ENCODE assay signal across 37 cellular contexts in genomic region chr12:116843085-116843484, GRCh38. TPM values are rescaled to one million over a fixed set of nuclear protein-coding genes. Genes with fewer than 3 reads are reported as not detected.
"Had no signal": no experiment of that assay in that cellular context is flagged by ENCODE, and none has a peak within 500 bp of the region (broad histone marks: within the 10 kb centered on the region; RNA-seq: fewer than 3 reads in every experiment).

No MANE protein-coding gene starts in this region.

- H3K4me3 ChIP-seq: MG63 had no signal

- H3K27me3 ChIP-seq: MG63 had no signal

- DNase-seq: MG63, MM.1S, MV-4-11, NCI-H1048, NCI-H1092, NCI-H1092 treated with DMSO at 0.1 percent for 48 hours, NCI-H1105, NCI-H1105 treated with DMSO at 0.1 percent for 48 hours, NCI-H1417, NCI-H1417 treated with DMSO at 0.1 percent for 48 hours, NCI-H1436, NCI-H1436 treated with DMSO at 0.1 percent for 48 hours, NCI-H146, NCI-H1694, NCI-H1694 treated with DMSO at 0.1 percent for 48 hours, NCI-H187, NCI-H187 treated with DMSO at 0.1 percent for 48 hours, NCI-H1930, NCI-H2029, NCI-H2029 treated with DMSO at 0.1 percent for 48 hours, NCI-H2081, NCI-H2081 treated with DMSO at 0.1 percent for 48 hours, NCI-H2107, NCI-H2171, NCI-H2171 treated with DMSO at 0.1 percent for 48 hours, NCI-H2227 treated with DMSO at 0.1 percent for 48 hours, NCI-H226, NCI-H345, NCI-H446, NCI-H446 treated with DMSO at 0.1 percent for 48 hours, NCI-H510A, NCI-H510A treated with DMSO at 0.1 percent for 48 hours, NCI-H524, NCI-H524 treated with DMSO at 0.1 percent for 48 hours, NCI-H526 had no signal

- H3K9me3 ChIP-seq: MG63 had no signal

- H3K36me3 ChIP-seq: MG63 had no signal

RNA-seq across cellular contexts. Expression of gene HRK, which starts 38.2 kb away (rescaled TPM):
- total RNA-seq: LHCN-M2, M059J had no signal
